ENCODE assay signal across 1 cellular context in the genomic region with DNA sequence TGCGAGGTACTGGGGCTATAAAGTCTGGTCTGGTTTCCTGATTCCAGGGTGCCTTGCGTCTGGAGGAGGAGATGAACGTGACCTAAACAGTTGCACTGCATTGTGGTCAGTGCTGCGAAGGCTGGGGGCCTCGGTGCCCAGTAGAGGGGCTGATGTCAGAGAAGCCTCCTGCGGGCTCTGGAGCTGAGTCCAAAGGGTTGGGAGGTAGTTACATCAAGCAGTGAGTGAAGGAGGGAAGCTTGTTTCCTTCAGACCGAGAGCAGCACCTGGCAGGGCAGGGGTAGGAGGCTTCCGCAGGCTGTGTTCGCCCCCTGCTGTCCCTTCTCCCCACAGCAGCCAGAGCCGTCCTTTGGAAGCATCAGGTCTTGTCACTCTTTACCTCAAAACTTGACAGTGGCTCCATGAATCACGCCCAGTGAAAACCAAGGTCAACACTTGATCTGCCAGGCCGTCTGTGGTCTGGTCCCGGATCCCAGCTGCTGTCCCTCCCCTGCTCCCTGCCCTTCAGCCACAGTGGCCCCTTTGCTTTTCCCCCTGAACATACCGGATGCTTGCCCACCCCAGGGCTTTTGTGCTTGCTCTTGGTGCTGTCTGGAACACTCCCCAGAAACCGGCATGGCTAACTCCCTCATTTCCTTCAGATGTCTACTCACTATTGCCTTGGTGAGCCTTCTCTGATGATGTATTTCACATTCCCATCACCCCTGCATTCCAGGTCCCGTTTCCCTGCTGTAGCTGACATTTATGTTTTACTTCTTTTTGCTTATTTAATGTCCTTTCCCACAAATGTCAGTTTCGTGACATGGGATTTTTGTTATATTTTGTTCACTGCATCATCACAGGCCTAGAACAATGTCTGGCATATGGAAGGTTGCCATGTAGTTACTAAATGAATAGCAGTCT.
TF ChIP-seq lines count a peak whose summit lies in the region.

No MANE protein-coding gene starts in this region.

TF ChIP-seq in K562, 482 proteins besides CTCF, POLR2A, EP300 and RAD21 (continued from another document and continues in another):
- TF ChIP-seq, protein P1, sequence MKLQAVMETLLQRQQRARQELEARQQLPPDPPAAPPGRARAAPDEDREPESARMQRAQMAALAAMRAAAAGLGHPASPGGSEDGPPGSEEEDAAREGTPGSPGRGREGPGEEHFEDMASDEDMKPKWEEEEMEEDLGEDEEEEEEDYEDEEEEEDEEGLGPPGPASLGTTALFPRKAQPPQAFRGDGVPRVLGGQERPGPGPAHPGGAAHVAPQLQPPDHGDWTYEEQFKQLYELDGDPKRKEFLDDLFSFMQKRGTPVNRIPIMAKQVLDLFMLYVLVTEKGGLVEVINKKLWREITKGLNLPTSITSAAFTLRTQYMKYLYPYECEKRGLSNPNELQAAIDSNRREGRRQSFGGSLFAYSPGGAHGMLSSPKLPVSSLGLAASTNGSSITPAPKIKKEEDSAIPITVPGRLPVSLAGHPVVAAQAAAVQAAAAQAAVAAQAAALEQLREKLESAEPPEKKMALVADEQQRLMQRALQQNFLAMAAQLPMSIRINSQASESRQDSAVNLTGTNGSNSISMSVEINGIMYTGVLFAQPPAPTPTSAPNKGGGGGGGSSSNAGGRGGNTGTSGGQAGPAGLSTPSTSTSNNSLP (IDR thresholded peaks at IDR 0.05; ENCODE audit: borderline replicate concordance, low read depth, low read length): no peak
- TF ChIP-seq GTF2F1 (IDR thresholded peaks at IDR 0.05; ENCODE audit: low read depth, low read length): no peak
- TF ChIP-seq NEUROD1 (IDR thresholded peaks at IDR 0.05; ENCODE audit: borderline replicate concordance, low read depth, low read length, partially characterized antibody): peak; percentile 29
- TF ChIP-seq, protein P2, sequence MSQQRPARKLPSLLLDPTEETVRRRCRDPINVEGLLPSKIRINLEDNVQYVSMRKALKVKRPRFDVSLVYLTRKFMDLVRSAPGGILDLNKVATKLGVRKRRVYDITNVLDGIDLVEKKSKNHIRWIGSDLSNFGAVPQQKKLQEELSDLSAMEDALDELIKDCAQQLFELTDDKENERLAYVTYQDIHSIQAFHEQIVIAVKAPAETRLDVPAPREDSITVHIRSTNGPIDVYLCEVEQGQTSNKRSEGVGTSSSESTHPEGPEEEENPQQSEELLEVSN (IDR thresholded peaks at IDR 0.05; ENCODE audit: borderline replicate concordance in 1 of 2, extremely low read depth in 1 of 2, insufficient read depth in 1 of 2, insufficient read length in 1 of 2, low read depth in 1 of 2, low read length in 1 of 2, poor library complexity in 1 of 2, severe bottlenecking in 1 of 2): peak in 1 of 2 experiments; percentile 23
- no peak for TF ChIP-seq ZNF197 (CRISPR knock-in tag; IDR thresholded peaks at IDR 0.05; ENCODE audit: low read depth)
- TF ChIP-seq HMBOX1 (IDR thresholded peaks at IDR 0.05): no peak
- no peak for TF ChIP-seq NR2C2 (CRISPR knock-in tag; IDR thresholded peaks at IDR 0.05)
- no peak for TF ChIP-seq NR2C2 (tag; IDR thresholded peaks at IDR 0.05)
- peak in 1 of 3 experiments; percentile 13 for TF ChIP-seq YY1 (IDR thresholded peaks at IDR 0.05; ENCODE audit: borderline replicate concordance in 1 of 3, control insufficient read depth in 1 of 3, extremely low read depth in 1 of 3, insufficient read depth in 3 of 3, insufficient read length in 1 of 3, insufficient replicate concordance in 2 of 3, low read depth in 1 of 3, low read length in 2 of 3)
- TF ChIP-seq CREM (IDR thresholded peaks at IDR 0.05; ENCODE audit: low read depth): 0 out of 2 replicates have a peak, but pooled peaks have one; percentile 13
- TF ChIP-seq ZNF146 (CRISPR knock-in tag; IDR thresholded peaks at IDR 0.05; ENCODE audit: unreplicated experiment): no peak
- no peak for TF ChIP-seq SAFB2 (IDR thresholded peaks at IDR 0.05; ENCODE audit: borderline replicate concordance, low read depth, low read length, severe bottlenecking)
- TF ChIP-seq GTF2A2 (tag; IDR thresholded peaks at IDR 0.05): no peak
- no peak for TF ChIP-seq MITF (IDR thresholded peaks at IDR 0.05)
- TF ChIP-seq E4F1 (CRISPR knock-in tag; IDR thresholded peaks at IDR 0.05; ENCODE audit: borderline replicate concordance): no peak
- no peak for TF ChIP-seq FOXK1 (CRISPR knock-in tag; IDR thresholded peaks at IDR 0.05; ENCODE audit: borderline replicate concordance)
- TF ChIP-seq NCOA1 (IDR thresholded peaks at IDR 0.05; ENCODE audit: low read depth): no peak
- no peak for TF ChIP-seq ZNF121 (CRISPR knock-in tag; conservative IDR thresholded peaks at IDR 0.05)
- TF ChIP-seq STAG1 (CRISPR knock-in tag; IDR thresholded peaks at IDR 0.05; ENCODE audit: borderline replicate concordance): peak; percentile 54; the same call in 1 of the 2 replicates
- no peak for TF ChIP-seq ASH1L (IDR thresholded peaks at IDR 0.05; ENCODE audit: borderline replicate concordance, low read depth, partially characterized antibody)
- no peak for TF ChIP-seq SREBF2 (CRISPR knock-in tag; IDR thresholded peaks at IDR 0.05)
- TF ChIP-seq PHF20 (IDR thresholded peaks at IDR 0.05; ENCODE audit: partially characterized antibody): no peak
- TF ChIP-seq NFRKB (IDR thresholded peaks at IDR 0.05; ENCODE audit: low read depth): no peak
- TF ChIP-seq SMAD2 (IDR thresholded peaks at IDR 0.05; ENCODE audit: low read depth, low read length): no peak
- no peak for TF ChIP-seq FOXA1 (IDR thresholded peaks at IDR 0.05; ENCODE audit: borderline replicate concordance)
- no peak for TF ChIP-seq ETV6 (IDR thresholded peaks at IDR 0.05; ENCODE audit: borderline replicate concordance in 1 of 2, low read depth in 2 of 2, low read length in 1 of 2)
- TF ChIP-seq ETV6 (CRISPR knock-in tag; IDR thresholded peaks at IDR 0.05; ENCODE audit: borderline replicate concordance): no peak
- TF ChIP-seq MEIS2 (IDR thresholded peaks at IDR 0.05; ENCODE audit: partially characterized antibody): peak; percentile 29
- TF ChIP-seq KAT2B (IDR thresholded peaks at IDR 0.05; ENCODE audit: low read depth, low read length): no peak
- TF ChIP-seq ILK (tag; IDR thresholded peaks at IDR 0.05; ENCODE audit: borderline replicate concordance, low read depth): no peak
- peak in 1 of 2 experiments; percentile 45; a peak in 1 of 4 replicates for TF ChIP-seq RCOR1 (IDR thresholded peaks at IDR 0.05; ENCODE audit: borderline replicate concordance in 1 of 2, low read depth in 2 of 2, low read length in 2 of 2)
- TF ChIP-seq CBX3 (IDR thresholded peaks at IDR 0.05; ENCODE audit: borderline replicate concordance in 1 of 2, low read length in 2 of 2): no peak
- TF ChIP-seq RBM34 (IDR thresholded peaks at IDR 0.05; ENCODE audit: borderline replicate concordance, insufficient read depth, low read length): no peak
- peak; percentile 13; the same call in 1 of the 2 replicates for TF ChIP-seq RB1 (IDR thresholded peaks at IDR 0.05; ENCODE audit: low read depth)
- TF ChIP-seq E2F5 (CRISPR knock-in tag; IDR thresholded peaks at IDR 0.05): no peak
- no peak for TF ChIP-seq HES1 (IDR thresholded peaks at IDR 0.05; ENCODE audit: low read depth)
- TF ChIP-seq SIRT6 (IDR thresholded peaks at IDR 0.05; ENCODE audit: low read depth, low read length): no peak
- no peak for TF ChIP-seq GTF2E2 (tag; IDR thresholded peaks at IDR 0.05)
- TF ChIP-seq CCAR2 (IDR thresholded peaks at IDR 0.05; ENCODE audit: low read depth, low read length): no peak
- no peak for TF ChIP-seq ZNF57 (CRISPR knock-in tag; IDR thresholded peaks at IDR 0.05)
- no peak for TF ChIP-seq PHF8 (IDR thresholded peaks at IDR 0.05; ENCODE audit: borderline replicate concordance, low read length)
- no peak for TF ChIP-seq SRSF7 (optimal IDR thresholded peaks at IDR 0.05; ENCODE audit: low read depth, low read length)
- TF ChIP-seq ZNF232 (CRISPR knock-in tag; IDR thresholded peaks at IDR 0.05): no peak
- TF ChIP-seq CC2D1A (IDR thresholded peaks at IDR 0.05): 0 out of 2 replicates have a peak, but pooled peaks have one; percentile 21
- no peak for TF ChIP-seq ZKSCAN8 (CRISPR knock-in tag; IDR thresholded peaks at IDR 0.05)
- peak; percentile 94 for TF ChIP-seq SMC3 (conservative IDR thresholded peaks at IDR 0.05; ENCODE audit: insufficient read depth, low read depth, low read length)
- no peak for TF ChIP-seq CREB1 (IDR thresholded peaks at IDR 0.05)
- no peak for TF ChIP-seq CREB1 (CRISPR knock-in tag; IDR thresholded peaks at IDR 0.05)
- TF ChIP-seq ZNF311 (CRISPR knock-in tag; IDR thresholded peaks at IDR 0.05): no peak
- no peak for TF ChIP-seq TRIM28 (IDR thresholded peaks at IDR 0.05)
- no peak for TF ChIP-seq ZNF384 (IDR thresholded peaks at IDR 0.05; ENCODE audit: low read depth, low read length)
- TF ChIP-seq, protein P3, sequence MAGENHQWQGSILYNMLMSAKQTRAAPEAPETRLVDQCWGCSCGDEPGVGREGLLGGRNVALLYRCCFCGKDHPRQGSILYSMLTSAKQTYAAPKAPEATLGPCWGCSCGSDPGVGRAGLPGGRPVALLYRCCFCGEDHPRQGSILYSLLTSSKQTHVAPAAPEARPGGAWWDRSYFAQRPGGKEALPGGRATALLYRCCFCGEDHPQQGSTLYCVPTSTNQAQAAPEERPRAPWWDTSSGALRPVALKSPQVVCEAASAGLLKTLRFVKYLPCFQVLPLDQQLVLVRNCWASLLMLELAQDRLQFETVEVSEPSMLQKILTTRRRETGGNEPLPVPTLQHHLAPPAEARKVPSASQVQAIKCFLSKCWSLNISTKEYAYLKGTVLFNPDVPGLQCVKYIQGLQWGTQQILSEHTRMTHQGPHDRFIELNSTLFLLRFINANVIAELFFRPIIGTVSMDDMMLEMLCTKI (IDR thresholded peaks at IDR 0.05; ENCODE audit: partially characterized antibody): no peak
- TF ChIP-seq ATF7 (IDR thresholded peaks at IDR 0.05): no peak
- TF ChIP-seq ZKSCAN1 (IDR thresholded peaks at IDR 0.05; ENCODE audit: low read depth, low read length): no peak
- TF ChIP-seq, protein P4, sequence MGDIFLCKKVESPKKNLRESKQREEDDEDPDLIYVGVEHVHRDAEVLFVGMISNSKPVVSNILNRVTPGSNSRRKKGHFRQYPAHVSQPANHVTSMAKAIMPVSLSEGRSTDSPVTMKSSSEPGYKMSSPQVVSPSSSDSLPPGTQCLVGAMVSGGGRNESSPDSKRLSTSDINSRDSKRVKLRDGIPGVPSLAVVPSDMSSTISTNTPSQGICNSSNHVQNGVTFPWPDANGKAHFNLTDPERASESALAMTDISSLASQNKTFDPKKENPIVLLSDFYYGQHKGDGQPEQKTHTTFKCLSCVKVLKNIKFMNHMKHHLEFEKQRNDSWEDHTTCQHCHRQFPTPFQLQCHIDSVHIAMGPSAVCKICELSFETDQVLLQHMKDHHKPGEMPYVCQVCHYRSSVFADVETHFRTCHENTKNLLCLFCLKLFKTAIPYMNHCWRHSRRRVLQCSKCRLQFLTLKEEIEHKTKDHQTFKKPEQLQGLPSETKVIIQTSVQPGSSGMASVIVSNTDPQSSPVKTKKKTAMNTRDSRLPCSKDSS (IDR thresholded peaks at IDR 0.05; ENCODE audit: low read depth, partially characterized antibody): no peak
